ENCODE assay signal across 27 cellular contexts in genomic region chr16:56354746-56355145, GRCh38.
A peak's percentile ranks its signal among the peaks of the same experiment; 100 is the strongest.
DNase-seq lines count a peak whose midpoint lies in the region; ATAC-seq and TF ChIP-seq lines count a peak whose summit lies in the region.
"Had no signal": no experiment of that assay in that cellular context is flagged by ENCODE, and none has a peak within 500 bp of the region (broad histone marks: within the 10 kb centered on the region; RNA-seq: fewer than 3 reads in every experiment).

No MANE protein-coding gene starts in this region.

- no peak overlapping the region for H3K27ac ChIP-seq in gastroesophageal sphincter
- H3K27ac ChIP-seq in Karpas-422 (ENCODE audit: low read length): no peak overlapping the region
- H3K27ac ChIP-seq: A549, pancreas had no signal

- no peaks in the 10 kb centered on the region for H3K79me2 ChIP-seq in Karpas-422 (ENCODE audit: low read length)

- H3K4me2 ChIP-seq in Karpas-422 (ENCODE audit: low read depth, low read length, poor library complexity, severe bottlenecking): no peak overlapping the region
- H3K4me2 ChIP-seq: A549 had no signal

- WGBS in gastroesophageal sphincter (ENCODE audit: low coverage in 1 of 2), 2 donors: 96 to 98% methylated on average over 13 to 17 of the region's 17 CpGs

- H3K36me3 Mint-ChIP-seq in T-helper 17 cell (ENCODE audit: low read depth) (peaks cover 2% of the 10 kb centered on the region), osteocyte (ENCODE audit: unreplicated experiment) (peaks cover 2% of the 10 kb centered on the region)

- intact Hi-C loops in head of caudate nucleus (cut with DNase I): no loop called here

- TF ChIP-seq EP300 in gastroesophageal sphincter (IDR thresholded peaks at IDR 0.05): no peak

- peak; percentile 10 for DNase-seq in activated T-cell treated with anti-CD3 and anti-CD28 coated beads, Interleukin-2, amount 50 U/mL, for 1 hour
- no peak for DNase-seq in activated T-cell treated with anti-CD3 and anti-CD28 coated beads for 4 hours
- DNase-seq in T-helper 17 cell: no peak
- peak in 24 of 42 donors; percentile 2 to 49 (median 21) for DNase-seq in head of caudate nucleus
- DNase-seq in osteocyte (ENCODE audit: extremely low spot score, unreplicated experiment): peak; percentile 78
- no peak for DNase-seq in HuH-7 (ENCODE audit: low spot score)
- no peak for DNase-seq in Karpas-422
- DNase-seq: activated CD4-positive, alpha-beta T cell treated with anti-CD3 and anti-CD28 coated beads for 48 hours; activated CD8-positive, alpha-beta memory T cell treated with anti-CD3 and anti-CD28 coated beads, Interleukin-2, amount 10 ng/mL, durations not matched to agents 7 days and 5 days; activated naive CD4-positive, alpha-beta T cell; cerebellar nuclear complex; DMS53; erythroblast; foreskin fibroblast; HFFc6; hypothalamus; mammary epithelial cell; NCI-H1048; NCI-H2029; NCI-H226; NCI-H82; OCI-M1; pancreas; SHP77 treated with DMSO at 0.1 percent for 48 hours had no signal

- H2AFZ ChIP-seq in Karpas-422 (ENCODE audit: low read length): no peak overlapping the region

- peak overlapping the region; percentile 8 for H3K27ac Mint-ChIP-seq in T-helper 17 cell
- H3K27ac Mint-ChIP-seq in osteocyte (ENCODE audit: unreplicated experiment): no peak overlapping the region
- H3K27ac Mint-ChIP-seq: activated CD8-positive, alpha-beta memory T cell treated with anti-CD3 and anti-CD28 coated beads, Interleukin-2, amount 10 ng/mL, durations not matched to agents 7 days and 5 days; B cell; HFFc6 had no signal

- H3K9me2 ChIP-seq in Karpas-422 (replicated peaks; ENCODE audit: insufficient read depth, low read length): no peaks in the 10 kb centered on the region

- H3K4me1 Mint-ChIP-seq in T-helper 17 cell: peaks cover 13% of the 10 kb centered on the region
- peaks cover 35% of the 10 kb centered on the region for H3K4me1 Mint-ChIP-seq in osteocyte (ENCODE audit: unreplicated experiment)

- H3K27me3 ChIP-seq in gastroesophageal sphincter (no peaks in the 10 kb centered on the region), Karpas-422 (ENCODE audit: low read length) (no peaks in the 10 kb centered on the region)
- H3K27me3 ChIP-seq: pancreas had no signal

- H3K4me3 Mint-ChIP-seq in T-helper 17 cell (no peak overlapping the region), osteocyte (ENCODE audit: unreplicated experiment) (no peak overlapping the region)
- H3K4me3 Mint-ChIP-seq: activated CD8-positive, alpha-beta memory T cell treated with anti-CD3 and anti-CD28 coated beads, Interleukin-2, amount 10 ng/mL, durations not matched to agents 7 days and 5 days; B cell; HFFc6 had no signal

- H3K4me3 ChIP-seq in gastroesophageal sphincter (no peak overlapping the region), Karpas-422 (ENCODE audit: low read length) (no peak overlapping the region)
- H3K4me3 ChIP-seq: A549, pancreas had no signal

- H3K9me3 Mint-ChIP-seq in osteocyte (ENCODE audit: unreplicated experiment): no peaks in the 10 kb centered on the region
- H3K9me3 Mint-ChIP-seq: HFFc6 had no signal

- TF ChIP-seq CTCF in osteocyte (IDR thresholded peaks at IDR 0.05) (no peak), gastroesophageal sphincter (IDR thresholded peaks at IDR 0.05) (no peak)

- ATAC-seq in T-helper 17 cell (no peak), gastroesophageal sphincter (no peak)
- ATAC-seq: A549; activated CD8-positive, alpha-beta memory T cell treated with anti-CD3 and anti-CD28 coated beads, Interleukin-2, amount 10 ng/mL, durations not matched to agents 7 days and 5 days; pancreas had no signal

- H3K36me3 ChIP-seq in gastroesophageal sphincter (no peaks in the 10 kb centered on the region), Karpas-422 (ENCODE audit: insufficient read depth, low read length) (no peaks in the 10 kb centered on the region)
- H3K36me3 ChIP-seq: pancreas had no signal

- TF ChIP-seq POLR2A in gastroesophageal sphincter (IDR thresholded peaks at IDR 0.05): no peak

- H4K20me1 ChIP-seq in Karpas-422 (ENCODE audit: insufficient read depth, low read depth, low read length): no peaks in the 10 kb centered on the region

- H3K4me1 ChIP-seq in gastroesophageal sphincter: peaks cover 0 to 18% (median 5%) of the 10 kb centered on the region in 3 donors
- peaks cover 34% of the 10 kb centered on the region for H3K4me1 ChIP-seq in Karpas-422 (ENCODE audit: low read length)
- H3K4me1 ChIP-seq: pancreas had no signal

- H3K9ac ChIP-seq in Karpas-422 (ENCODE audit: low read length): no peak overlapping the region

- H3K27me3 Mint-ChIP-seq in T-helper 17 cell (no peaks in the 10 kb centered on the region), osteocyte (ENCODE audit: unreplicated experiment) (no peaks in the 10 kb centered on the region)
- H3K27me3 Mint-ChIP-seq: activated CD8-positive, alpha-beta memory T cell treated with anti-CD3 and anti-CD28 coated beads, Interleukin-2, amount 10 ng/mL, durations not matched to agents 7 days and 5 days had no signal

- H3K9me3 ChIP-seq in T-helper 17 cell (ENCODE audit: control insufficient read depth, low read length, poor library complexity, severe bottlenecking): no peaks in the 10 kb centered on the region
- H3K9me3 ChIP-seq in gastroesophageal sphincter: no peaks in the 10 kb centered on the region
- H3K9me3 ChIP-seq in Karpas-422 (ENCODE audit: low read length): no peaks in the 10 kb centered on the region
- H3K9me3 ChIP-seq: A549, pancreas had no signal

Comparison
In these comparisons a context has a peak if more than half of its experiments do, and no peak if none do; other contexts are left out.
1. DNase-seq: peak in activated T-cell treated with anti-CD3 and anti-CD28 coated beads, Interleukin-2, amount 50 U/mL, for 1 hour (single experiment), head of caudate nucleus (24 of 42) and osteocyte (single experiment); none in activated T-cell treated with anti-CD3 and anti-CD28 coated beads for 4 hours (single experiment), T-helper 17 cell (0 of 3), HuH-7 (single experiment) and Karpas-422 (single experiment).